Comparison of ENCODE assay signal across 8 cellular contexts in genomic region chr19:47608908-47609879, GRCh38. TPM values are rescaled to one million over a fixed set of nuclear protein-coding genes. Genes with fewer than 3 reads are reported as not detected.
DNase-seq lines count a peak whose midpoint lies in the region; ATAC-seq, FAIRE-seq and TF ChIP-seq lines count a peak whose summit lies in the region.

BICRA (plus strand) TSS chr19:47609134; CDS start chr19:47673575, 64,441 bp downstream.

- no peaks in the 10 kb centered on the region for H3K9me3 Mint-ChIP-seq in activated T-helper 2 cell treated with anti-CD3 and anti-CD28 coated beads, Interferon-gamma antibody, Interleukin-2, Interleukin-4, amounts not matched to agents 10 μg/mL and 5 μg/mL and 100 μg/mL, durations not matched to agents 14 hours and 24 hours and 36 hours
- no peaks in the 10 kb centered on the region for H3K9me3 Mint-ChIP-seq in naive thymus-derived CD8-positive, alpha-beta T cell
- no peaks in the 10 kb centered on the region for H3K9me3 Mint-ChIP-seq in stimulated activated memory B cell treated with anti-CD40 and anti-IgM and Interleukin-4, amounts not matched to agents 10 μg/mL and 1 μg/mL and 100 μg/mL, for 72 hours

- intact Hi-C loops in activated T-helper 2 cell treated with anti-CD3 and anti-CD28 coated beads, Interferon-gamma antibody, Interleukin-2, Interleukin-4, amounts not matched to agents 10 μg/mL and 5 μg/mL and 100 μg/mL, durations not matched to agents 14 hours and 24 hours and 36 hours (cut with micrococcal nuclease), result loop anchor here (1.0 to 10.0 kb wide), 4 partner anchors 9 to 334 kb away; partner anchors contain the start of genes INAFM1 and NOP53

- TF ChIP-seq RAD21 in Ishikawa (IDR thresholded peaks at IDR 0.05; ENCODE audit: low read depth), result no peak

- no peak for TF ChIP-seq EP300 in Ishikawa (IDR thresholded peaks at IDR 0.05; ENCODE audit: borderline replicate concordance)

- peaks cover 10% of the 10 kb centered on the region for H3K36me3 Mint-ChIP-seq in activated T-helper 2 cell treated with anti-CD3 and anti-CD28 coated beads, Interferon-gamma antibody, Interleukin-2, Interleukin-4, amounts not matched to agents 10 μg/mL and 5 μg/mL and 100 μg/mL, durations not matched to agents 14 hours and 24 hours and 36 hours (ENCODE audit: low read depth)
- peaks cover 0 to 3% (median 0%) of the 10 kb centered on the region in 3 donors for H3K36me3 Mint-ChIP-seq in naive thymus-derived CD8-positive, alpha-beta T cell
- H3K36me3 Mint-ChIP-seq in stimulated activated memory B cell treated with anti-CD40 and anti-IgM and Interleukin-4, amounts not matched to agents 10 μg/mL and 1 μg/mL and 100 μg/mL, for 72 hours, result peaks cover 6% of the 10 kb centered on the region

- FAIRE-seq in RCC 7860 (lab: Jason Lieb, UNC), result no peak

- ATAC-seq in GM21528 (IDR thresholded peaks at IDR 0.05; ENCODE audit: low FRiP score, unreplicated experiment), result peak; percentile 51
- peak; percentile 53 to 71 for ATAC-seq in naive thymus-derived CD8-positive, alpha-beta T cell
- ATAC-seq in stimulated activated memory B cell treated with anti-CD40 and anti-IgM and Interleukin-4, amounts not matched to agents 10 μg/mL and 1 μg/mL and 100 μg/mL, for 72 hours, result peak; percentile 83

- no peaks in the 10 kb centered on the region for H3K27me3 Mint-ChIP-seq in activated T-helper 2 cell treated with anti-CD3 and anti-CD28 coated beads, Interferon-gamma antibody, Interleukin-2, Interleukin-4, amounts not matched to agents 10 μg/mL and 5 μg/mL and 100 μg/mL, durations not matched to agents 14 hours and 24 hours and 36 hours (ENCODE audit: low read depth)
- no peaks in the 10 kb centered on the region for H3K27me3 Mint-ChIP-seq in naive thymus-derived CD8-positive, alpha-beta T cell
- H3K27me3 Mint-ChIP-seq in stimulated activated memory B cell treated with anti-CD40 and anti-IgM and Interleukin-4, amounts not matched to agents 10 μg/mL and 1 μg/mL and 100 μg/mL, for 72 hours, result no peaks in the 10 kb centered on the region

- DNase-seq in DMS153 treated with DMSO at 0.1 percent for 48 hours (lab: John Stamatoyannopoulos, UW; ENCODE audit: unreplicated experiment) (peak; percentile 36), RCC 7860 (ENCODE audit: low spot score) (peak; percentile 51), fibroblast of peridontal ligament (ENCODE audit: extremely low read depth) (peak; percentile 74)
- peak; percentile 74 for DNase-seq in activated T-helper 2 cell treated with anti-CD3 and anti-CD28 coated beads, Interferon-gamma antibody, Interleukin-2, Interleukin-4, amounts not matched to agents 10 μg/mL and 5 μg/mL and 100 μg/mL, durations not matched to agents 14 hours and 24 hours and 36 hours (ENCODE audit: low spot score)
- peak; percentile 73 to 90 (median 82) for DNase-seq in naive thymus-derived CD8-positive, alpha-beta T cell

- H3K4me3 Mint-ChIP-seq in activated T-helper 2 cell treated with anti-CD3 and anti-CD28 coated beads, Interferon-gamma antibody, Interleukin-2, Interleukin-4, amounts not matched to agents 10 μg/mL and 5 μg/mL and 100 μg/mL, durations not matched to agents 14 hours and 24 hours and 36 hours (ENCODE audit: low read depth), result peak within 1 kb of the TSS; percentile 92
- H3K4me3 Mint-ChIP-seq in naive thymus-derived CD8-positive, alpha-beta T cell, result peak within 1 kb of the TSS; percentile 86 to 97 (median 92)
- H3K4me3 Mint-ChIP-seq in stimulated activated memory B cell treated with anti-CD40 and anti-IgM and Interleukin-4, amounts not matched to agents 10 μg/mL and 1 μg/mL and 100 μg/mL, for 72 hours, result peak within 1 kb of the TSS; percentile 95

- POLR2A ChIA-PET in naive thymus-derived CD8-positive, alpha-beta T cell (lab: Charles Lee), result interaction anchor here (0.6 to 4.8 kb wide), 21 partner anchors 9 to 881 kb away, joined by 3 to 78 read pairs (median 6); partner anchors contain the start of genes DHX34, KPTN, NAPA and ZNF541

- peaks cover 20% of the 10 kb centered on the region for H3K4me1 Mint-ChIP-seq in activated T-helper 2 cell treated with anti-CD3 and anti-CD28 coated beads, Interferon-gamma antibody, Interleukin-2, Interleukin-4, amounts not matched to agents 10 μg/mL and 5 μg/mL and 100 μg/mL, durations not matched to agents 14 hours and 24 hours and 36 hours (ENCODE audit: low read depth)
- H3K4me1 Mint-ChIP-seq in naive thymus-derived CD8-positive, alpha-beta T cell, result peaks cover 17 to 46% (median 42%) of the 10 kb centered on the region in 4 donors
- peaks cover 29% of the 10 kb centered on the region for H3K4me1 Mint-ChIP-seq in stimulated activated memory B cell treated with anti-CD40 and anti-IgM and Interleukin-4, amounts not matched to agents 10 μg/mL and 1 μg/mL and 100 μg/mL, for 72 hours

- H3K27ac Mint-ChIP-seq in activated T-helper 2 cell treated with anti-CD3 and anti-CD28 coated beads, Interferon-gamma antibody, Interleukin-2, Interleukin-4, amounts not matched to agents 10 μg/mL and 5 μg/mL and 100 μg/mL, durations not matched to agents 14 hours and 24 hours and 36 hours, result peak within 1 kb of the TSS; percentile 93
- peak within 1 kb of the TSS; percentile 81 to 98 (median 95) for H3K27ac Mint-ChIP-seq in naive thymus-derived CD8-positive, alpha-beta T cell
- peak within 1 kb of the TSS; percentile 87 for H3K27ac Mint-ChIP-seq in stimulated activated memory B cell treated with anti-CD40 and anti-IgM and Interleukin-4, amounts not matched to agents 10 μg/mL and 1 μg/mL and 100 μg/mL, for 72 hours

TF ChIP-seq in Ishikawa, 13 proteins besides CTCF, POLR2A, EP300 and RAD21:
- TF ChIP-seq NFIC (IDR thresholded peaks at IDR 0.05) (no peak), CEBPB (IDR thresholded peaks at IDR 0.05) (no peak), MAX (IDR thresholded peaks at IDR 0.05) (peak; percentile 60), EGR1 (IDR thresholded peaks at IDR 0.05) (no peak), USF1 (IDR thresholded peaks at IDR 0.05) (no peak), TAF1 (IDR thresholded peaks at IDR 0.05; ENCODE audit: low read depth) (peak; percentile 67), CREB1 (IDR thresholded peaks at IDR 0.05; ENCODE audit: low read depth) (no peak), TCF12 (IDR thresholded peaks at IDR 0.05; ENCODE audit: low read depth) (no peak), REST (IDR thresholded peaks at IDR 0.05; ENCODE audit: low read depth) (no peak), TEAD4 (IDR thresholded peaks at IDR 0.05) (no peak), ZBTB7A (IDR thresholded peaks at IDR 0.05; ENCODE audit: low read depth) (peak; percentile 83)

RNA-seq across cellular contexts. Expression of gene BICRA, which starts in this region (rescaled TPM):
- total RNA-seq in activated T-helper 2 cell treated with anti-CD3 and anti-CD28 coated beads, Interferon-gamma antibody, Interleukin-2, Interleukin-4, amounts not matched to agents 10 μg/mL and 5 μg/mL and 100 μg/mL, durations not matched to agents 14 hours and 24 hours and 36 hours, result 12.0 and 12.2 TPM in 2 replicates
- total RNA-seq in naive thymus-derived CD8-positive, alpha-beta T cell, result 10 to 100 TPM; 32.7 to 35.5 TPM
- 1 to 10 TPM in 1 of 3 donors, under 1 TPM in 2; 0.23 to 1.4 (median 0.50) TPM for polyA plus RNA-seq in naive thymus-derived CD8-positive, alpha-beta T cell

Comparison
In these comparisons a context has a peak if more than half of its experiments do, and no peak if none do; other contexts are left out.
1. Peak in every context shown above with its lines: DNase-seq and ATAC-seq.